Comparison of ENCODE assay signal across 9 cellular contexts in genomic region chr17:48541574-48542113, GRCh38. TPM values are rescaled to one million over a fixed set of nuclear protein-coding genes. Genes with fewer than 3 reads are reported as not detected.
DNase-seq lines count a peak whose midpoint lies in the region; ATAC-seq and TF ChIP-seq lines count a peak whose summit lies in the region.
"Had no signal": no experiment of that assay in that cellular context is flagged by ENCODE, and none has a peak within 500 bp of the region (broad histone marks: within the 10 kb centered on the region; RNA-seq: fewer than 3 reads in every experiment).

No MANE protein-coding gene starts in this region.

- H3K27ac Mint-ChIP-seq in activated CD4-positive, alpha-beta memory T cell treated with anti-CD3 and anti-CD28 coated beads for 36 hours, result peak overlapping the region; percentile 96
- H3K27ac Mint-ChIP-seq in natural killer cell, result peak overlapping the region; percentile 94 to 99

- H3K4me1 ChIP-seq in esophagus (ENCODE audit: control insufficient read depth in 2 of 2, insufficient read depth in 2 of 2, low read length in 1 of 2) (no peaks in the 10 kb centered on the region), uterus (peaks cover 10 to 12% of the 10 kb centered on the region in 2 donors)
- H3K4me1 ChIP-seq: BLaER1 had no signal

- H3K4me1 Mint-ChIP-seq in activated CD4-positive, alpha-beta memory T cell treated with anti-CD3 and anti-CD28 coated beads for 36 hours (ENCODE audit: low read depth), result peaks cover 27% of the 10 kb centered on the region
- H3K4me1 Mint-ChIP-seq in natural killer cell, result peaks cover 57% of the 10 kb centered on the region in 2 donors

- CTCF ChIA-PET in activated CD4-positive, alpha-beta memory T cell treated with anti-CD3 and anti-CD28 coated beads for 36 hours (lab: Charles Lee), result interaction anchor here (1.1 to 1.9 kb wide), 2 partner anchors 36 to 51 kb away, joined by 3 to 5 read pairs; partner anchors contain the start of gene HOXB4

- peaks cover 11% of the 10 kb centered on the region for H3K36me3 Mint-ChIP-seq in activated CD4-positive, alpha-beta memory T cell treated with anti-CD3 and anti-CD28 coated beads for 36 hours
- peaks cover 7% of the 10 kb centered on the region for H3K36me3 Mint-ChIP-seq in natural killer cell

- 4 to 6% methylated on average over 26 to 35 of the region's 36 CpGs for WGBS in esophagus, 2 donors

- H3K36me3 ChIP-seq in esophagus (ENCODE audit: control insufficient read depth in 2 of 2, insufficient read depth in 2 of 2, low read length in 1 of 2) (no peaks in the 10 kb centered on the region), uterus (no peaks in the 10 kb centered on the region)
- H3K36me3 ChIP-seq: BLaER1 had no signal

- no peaks in the 10 kb centered on the region for H3K9me3 ChIP-seq in esophagus (ENCODE audit: control insufficient read depth in 2 of 2, insufficient read depth in 1 of 2, low read depth in 1 of 2, low read length in 1 of 2)
- no peaks in the 10 kb centered on the region for H3K9me3 ChIP-seq in uterus

- peak overlapping the region; percentile 84 for H3K4me3 Mint-ChIP-seq in activated CD4-positive, alpha-beta memory T cell treated with anti-CD3 and anti-CD28 coated beads for 36 hours
- H3K4me3 Mint-ChIP-seq in natural killer cell, result peak overlapping the region; percentile 99

- intact Hi-C loops in activated CD4-positive, alpha-beta memory T cell treated with anti-CD3 and anti-CD28 coated beads for 36 hours (cut with micrococcal nuclease), result loop anchor here (5.0 kb wide), 1 partner anchor 36 kb away; the partner anchor contains the start of gene HOXB4
- intact Hi-C loops in natural killer cell (cut with micrococcal nuclease) (loop anchor here (2.0 kb wide), 1 partner anchor 13 kb away; no protein-coding TSS in a partner anchor), uterus (cut with DNase I; ENCODE audit: low total_unique reads) (no loop called here)

- H3K9me3 Mint-ChIP-seq in activated CD4-positive, alpha-beta memory T cell treated with anti-CD3 and anti-CD28 coated beads for 36 hours, result no peaks in the 10 kb centered on the region
- H3K9me3 Mint-ChIP-seq in natural killer cell, result no peaks in the 10 kb centered on the region

- DNase-seq in NCI-H2029 (lab: John Stamatoyannopoulos, UW), result peak; percentile 48
- no peak for DNase-seq in NCI-H2029 treated with DMSO at 0.1 percent for 48 hours (lab: John Stamatoyannopoulos, UW)
- peak; percentile 57 for DNase-seq in activated CD4-positive, alpha-beta memory T cell treated with anti-CD3 and anti-CD28 coated beads for 36 hours
- DNase-seq in natural killer cell, result peak; percentile 45
- peak; percentile 57 to 83 for DNase-seq in uterus
- no peak for DNase-seq in NCI-H1694 treated with DMSO at 0.1 percent for 48 hours (lab: John Stamatoyannopoulos, UW)
- DNase-seq in GM19240 (ENCODE audit: insufficient read length, low spot score), result no peak

- POLR2A ChIA-PET in activated CD4-positive, alpha-beta memory T cell treated with anti-CD3 and anti-CD28 coated beads for 36 hours (lab: Charles Lee), result interaction anchor here (0.5 to 0.9 kb wide), 3 partner anchors 26 to 210 kb away, joined by 3 read pairs; no protein-coding TSS in a partner anchor

- peak; percentile 38 to 47 (median 45) for ATAC-seq in natural killer cell

- peak overlapping the region; percentile 98 for H3K27ac ChIP-seq in esophagus (ENCODE audit: low read depth in 2 of 2, low read length in 1 of 2)
- H3K27ac ChIP-seq in uterus, result peak overlapping the region; percentile 93 to 97
- H3K27ac ChIP-seq: BLaER1 had no signal

- no peaks in the 10 kb centered on the region for H3K27me3 ChIP-seq in esophagus (ENCODE audit: control insufficient read depth in 1 of 2, insufficient read depth in 2 of 2, low read length in 2 of 2)
- H3K27me3 ChIP-seq in uterus, result no peaks in the 10 kb centered on the region

- peak in 1 of 2 donors; percentile 8 for TF ChIP-seq POLR2A in uterus (IDR thresholded peaks at IDR 0.05)

- H3K4me3 ChIP-seq in esophagus (ENCODE audit: low read depth in 1 of 2, low read length in 2 of 2), result peak overlapping the region; percentile 53 to 83
- H3K4me3 ChIP-seq in uterus, result peak overlapping the region; percentile 55 to 64
- H3K4me3 ChIP-seq: BLaER1 had no signal

- no peak for TF ChIP-seq CTCF in natural killer cell (IDR thresholded peaks at IDR 0.05)
- no peak for TF ChIP-seq CTCF in uterus (IDR thresholded peaks at IDR 0.05)

- H3K27me3 Mint-ChIP-seq in activated CD4-positive, alpha-beta memory T cell treated with anti-CD3 and anti-CD28 coated beads for 36 hours, result peaks cover 18% of the 10 kb centered on the region
- peaks cover 0 to 25% of the 10 kb centered on the region in 2 donors for H3K27me3 Mint-ChIP-seq in natural killer cell (ENCODE audit: low read depth in 2 of 2)

RNA-seq across cellular contexts. Expression of gene HOXB2, which starts 3.3 kb away (rescaled TPM):
- total RNA-seq in activated CD4-positive, alpha-beta memory T cell treated with anti-CD3 and anti-CD28 coated beads for 36 hours, result 10 to 100 TPM; 13.3 to 16.8 TPM
- 10 to 100 TPM; 11.3 to 18.9 TPM for polyA plus RNA-seq in esophagus
- total RNA-seq in natural killer cell (10 to 100 TPM; 21.6 to 30.5 (median 24.7) TPM), uterus (10 to 100 TPM in 3 of 4 donors, 1 to 10 TPM in 1; 4.6 to 24.4 (median 17.4) TPM)

RNA-seq across cellular contexts. Expression of gene HOXB1, which starts 10.8 kb away (rescaled TPM):
- not detected for total RNA-seq in activated CD4-positive, alpha-beta memory T cell treated with anti-CD3 and anti-CD28 coated beads for 36 hours
- 1 to 10 TPM in 1 of 2 donors, under 1 TPM in 1; 0.29 to 1.0 TPM for polyA plus RNA-seq in esophagus
- not detected for total RNA-seq in natural killer cell
- total RNA-seq in uterus, result not detected

RNA-seq across cellular contexts. Expression of gene HOXB4, which starts 36.5 kb away (rescaled TPM):
- 1 to 10 TPM; 2.3 TPM for total RNA-seq in activated CD4-positive, alpha-beta memory T cell treated with anti-CD3 and anti-CD28 coated beads for 36 hours
- polyA plus RNA-seq in esophagus, result 1 to 10 TPM; 1.8 to 4.2 TPM
- total RNA-seq in natural killer cell (1 to 10 TPM; 3.5 to 6.7 (median 5.7) TPM), uterus (1 to 10 TPM in 2 of 4 donors, under 1 TPM in 1, not detected in 1; 0.88 to 6.9 (median 5.5) TPM)

RNA-seq across cellular contexts. Expression of gene HOXB3, which starts 48.4 kb away (rescaled TPM):
- total RNA-seq in activated CD4-positive, alpha-beta memory T cell treated with anti-CD3 and anti-CD28 coated beads for 36 hours, result 1 to 10 TPM; 2.6 TPM
- 10 to 100 TPM in 1 of 2 donors, 1 to 10 TPM in 1; 6.3 to 12.7 TPM for polyA plus RNA-seq in esophagus
- total RNA-seq in natural killer cell (10 to 100 TPM in 2 of 3 donors, 1 to 10 TPM in 1; 7.9 to 15.6 (median 15.3) TPM), uterus (10 to 100 TPM; 10.6 to 30.0 (median 18.0) TPM)

RNA-seq across cellular contexts. Expression of gene HOXB5, which starts 51.9 kb away (rescaled TPM):
- total RNA-seq in activated CD4-positive, alpha-beta memory T cell treated with anti-CD3 and anti-CD28 coated beads for 36 hours, result not detected
- polyA plus RNA-seq in esophagus, result under 1 TPM; 0.09 to 0.10 TPM
- total RNA-seq in natural killer cell (not detected), uterus (1 to 10 TPM in 1 of 4 donors, under 1 TPM in 2, not detected in 1; 0.55 to 2.5 (median 0.59) TPM)

Comparison
In these comparisons a context has a peak if more than half of its experiments do, and no peak if none do; other contexts are left out.
1. DNase-seq: peak in NCI-H2029 (single experiment), activated CD4-positive, alpha-beta memory T cell treated with anti-CD3 and anti-CD28 coated beads for 36 hours (single experiment), natural killer cell (single experiment) and uterus (2 of 2); none in NCI-H2029 treated with DMSO at 0.1 percent for 48 hours (single experiment), NCI-H1694 treated with DMSO at 0.1 percent for 48 hours (single experiment) and GM19240 (single experiment).